ENCODE assay signal across 19 cellular contexts in genomic region chr2:26559044-26559405, GRCh38.
A peak's percentile ranks its signal among the peaks of the same experiment; 100 is the strongest.
DNase-seq lines count a peak whose midpoint lies in the region; ATAC-seq and TF ChIP-seq lines count a peak whose summit lies in the region.
"Had no signal": no experiment of that assay in that cellular context is flagged by ENCODE, and none has a peak within 500 bp of the region (broad histone marks: within the 10 kb centered on the region; RNA-seq: fewer than 3 reads in every experiment).

No MANE protein-coding gene starts in this region.

- H3K36me3 ChIP-seq in mesendoderm (ENCODE audit: control insufficient read depth, insufficient read depth, low read length), result no peaks in the 10 kb centered on the region
- no peaks in the 10 kb centered on the region for H3K36me3 ChIP-seq in aorta (ENCODE audit: control insufficient read depth in 1 of 2, insufficient read depth in 2 of 2, low read length in 1 of 2)
- H3K36me3 ChIP-seq in brain microvascular endothelial cell (replicated peaks), result no peaks in the 10 kb centered on the region
- H3K36me3 ChIP-seq: Peyer's patch had no signal

- no peak overlapping the region for H3K56ac ChIP-seq in mesendoderm (ENCODE audit: low read length)

- no peak overlapping the region for H4K8ac ChIP-seq in mesendoderm (ENCODE audit: low read depth, low read length)

- no peaks in the 10 kb centered on the region for H3K79me2 ChIP-seq in mesendoderm (ENCODE audit: control insufficient read depth, insufficient read depth, low read length)

- no peak overlapping the region for H2BK120ac ChIP-seq in mesendoderm (ENCODE audit: low read depth, low read length)

- H2BK5ac ChIP-seq in mesendoderm (ENCODE audit: low read length), result no peak overlapping the region

- intact Hi-C loops in natural killer cell (cut with micrococcal nuclease), result no loop called here
- intact Hi-C loops in aorta (cut with DNase I), result no loop called here

- in situ Hi-C loops in brain microvascular endothelial cell (cut with HindIII; ENCODE audit: low pct_ligation_motif_present, low sequenced_read_pairs), result no loop called here

- peak overlapping the region; percentile 24 for H3K23ac ChIP-seq in mesendoderm (ENCODE audit: low read length)

- no peak overlapping the region for H3K27ac ChIP-seq in mesendoderm (ENCODE audit: low read depth, low read length)
- no peak overlapping the region for H3K27ac ChIP-seq in aorta (ENCODE audit: low read depth in 1 of 2, low read length in 2 of 2)
- H3K27ac ChIP-seq in brain microvascular endothelial cell, result no peak overlapping the region
- H3K27ac ChIP-seq: C4-2B, Peyer's patch had no signal

- no peak overlapping the region for H4K5ac ChIP-seq in mesendoderm (ENCODE audit: low read length)

- H3K9me3 Mint-ChIP-seq in natural killer cell treated with Interleukin-12 subunit alpha and Interleukin-12 subunit beta and Interleukin-15 and Interleukin-18, amount 100 ng/mL, for 72 hours, result no peaks in the 10 kb centered on the region
- no peaks in the 10 kb centered on the region for H3K9me3 Mint-ChIP-seq in natural killer cell

- peak; percentile 1 for DNase-seq in activated CD8-positive, alpha-beta memory T cell treated with anti-CD3 and anti-CD28 coated beads, Interleukin-2, amount 50 U/mL, for 4 hours
- DNase-seq in activated CD8-positive, alpha-beta memory T cell treated with anti-CD3 and anti-CD28 coated beads, Interleukin-2, amount 50 U/mL, for 48 hours, result no peak
- peak; percentile 35 for DNase-seq in natural killer cell treated with Interleukin-12 subunit alpha and Interleukin-12 subunit beta and Interleukin-15 and Interleukin-18, amount 100 ng/mL, for 72 hours (ENCODE audit: low spot score)
- DNase-seq in natural killer cell (no peak), mesendoderm (no peak), aorta (peak; percentile 26 to 54), COR-L47 (lab: John Stamatoyannopoulos, UW) (no peak), brain microvascular endothelial cell (no peak)
- DNase-seq: 8988T, EL, GF-D8, GOT3, HCEC 1CT, NCI-H1105, NCI-H2029, NCI-H345, NCI-H524 treated with DMSO at 0.1 percent for 48 hours had no signal

- no peaks in the 10 kb centered on the region for H3K27me3 ChIP-seq in mesendoderm (ENCODE audit: insufficient read depth, low read length, poor library complexity)
- H3K27me3 ChIP-seq in aorta (ENCODE audit: control insufficient read depth in 1 of 2, insufficient read depth in 2 of 2, low read length in 1 of 2), result no peaks in the 10 kb centered on the region
- peaks cover 61% of the 10 kb centered on the region for H3K27me3 ChIP-seq in brain microvascular endothelial cell (replicated peaks)

- H3K9me3 ChIP-seq in aorta (ENCODE audit: control insufficient read depth, low read length), result no peaks in the 10 kb centered on the region
- H3K9me3 ChIP-seq: Peyer's patch had no signal

- no peak overlapping the region for H3K4ac ChIP-seq in mesendoderm (ENCODE audit: low read depth, low read length)

- no peak overlapping the region for H3K27ac Mint-ChIP-seq in natural killer cell treated with Interleukin-12 subunit alpha and Interleukin-12 subunit beta and Interleukin-15 and Interleukin-18, amount 100 ng/mL, for 72 hours
- no peak overlapping the region for H3K27ac Mint-ChIP-seq in natural killer cell

- H3K79me1 ChIP-seq in mesendoderm (ENCODE audit: low read length), result no peaks in the 10 kb centered on the region

- H2AK5ac ChIP-seq in mesendoderm (ENCODE audit: low read length), result no peak overlapping the region

- H3K9ac ChIP-seq in mesendoderm (ENCODE audit: low read length), result no peak overlapping the region

- no CpG with 5 or more reads among the region's 3 CpGs for WGBS in mesendoderm (ENCODE audit: extremely low coverage, insufficient coverage, low lambda C conversion rate)
- WGBS in aorta, 2 donors, result 87 to 90% methylated on average over 3 of the region's 3 CpGs

- no peak overlapping the region for H3K4me2 ChIP-seq in mesendoderm (ENCODE audit: low read length)

- no peak overlapping the region for H3K4me3 Mint-ChIP-seq in natural killer cell treated with Interleukin-12 subunit alpha and Interleukin-12 subunit beta and Interleukin-15 and Interleukin-18, amount 100 ng/mL, for 72 hours
- H3K4me3 Mint-ChIP-seq in natural killer cell, result no peak overlapping the region

- peaks cover 0 to 5% of the 10 kb centered on the region in 2 donors for H3K4me1 Mint-ChIP-seq in natural killer cell treated with Interleukin-12 subunit alpha and Interleukin-12 subunit beta and Interleukin-15 and Interleukin-18, amount 100 ng/mL, for 72 hours (ENCODE audit: low read depth in 2 of 2)
- peaks cover 0 to 4% of the 10 kb centered on the region in 2 donors for H3K4me1 Mint-ChIP-seq in natural killer cell

- ATAC-seq in natural killer cell treated with Interleukin-12 subunit alpha and Interleukin-12 subunit beta and Interleukin-15 and Interleukin-18, amount 100 ng/mL, for 72 hours, result no peak
- no peak for ATAC-seq in natural killer cell
- no peak for ATAC-seq in aorta (ENCODE audit: low FRiP score)

- no peaks in the 10 kb centered on the region for H3K36me3 Mint-ChIP-seq in natural killer cell treated with Interleukin-12 subunit alpha and Interleukin-12 subunit beta and Interleukin-15 and Interleukin-18, amount 100 ng/mL, for 72 hours
- H3K36me3 Mint-ChIP-seq in natural killer cell, result no peaks in the 10 kb centered on the region

- no peak overlapping the region for H2BK15ac ChIP-seq in mesendoderm (replicated peaks; ENCODE audit: low read depth)

- H3K18ac ChIP-seq in mesendoderm (ENCODE audit: low read length), result no peak overlapping the region

- H3K4me1 ChIP-seq in mesendoderm (ENCODE audit: control insufficient read depth, low read depth, low read length), result no peaks in the 10 kb centered on the region
- H3K4me1 ChIP-seq in aorta (ENCODE audit: control insufficient read depth in 1 of 2, insufficient read depth in 2 of 2, low read length in 2 of 2), result no peaks in the 10 kb centered on the region

- TF ChIP-seq CTCF in natural killer cell (IDR thresholded peaks at IDR 0.05), result no peak
- TF ChIP-seq CTCF in brain microvascular endothelial cell (IDR thresholded peaks at IDR 0.05; ENCODE audit: low read depth, low read length, missing control alignments), result no peak

- H3K4me3 ChIP-seq in mesendoderm (ENCODE audit: low read length), result no peak overlapping the region
- no peak overlapping the region for H3K4me3 ChIP-seq in aorta (ENCODE audit: low read length in 2 of 2)
- H3K4me3 ChIP-seq in brain microvascular endothelial cell (ENCODE audit: low read depth, low read length), result no peak overlapping the region
- H3K4me3 ChIP-seq: Peyer's patch had no signal

- peaks cover 35 to 47% of the 10 kb centered on the region in 2 donors for H3K27me3 Mint-ChIP-seq in natural killer cell treated with Interleukin-12 subunit alpha and Interleukin-12 subunit beta and Interleukin-15 and Interleukin-18, amount 100 ng/mL, for 72 hours
- peaks cover 47 to 48% of the 10 kb centered on the region in 2 donors for H3K27me3 Mint-ChIP-seq in natural killer cell (ENCODE audit: low read depth in 2 of 2)

Comparison
In these comparisons a context has a peak if more than half of its experiments do, and no peak if none do; other contexts are left out.
1. DNase-seq: peak in activated CD8-positive, alpha-beta memory T cell treated with anti-CD3 and anti-CD28 coated beads, Interleukin-2, amount 50 U/mL, for 4 hours (single experiment), natural killer cell treated with Interleukin-12 subunit alpha and Interleukin-12 subunit beta and Interleukin-15 and Interleukin-18, amount 100 ng/mL, for 72 hours (single experiment) and aorta (2 of 2); none in activated CD8-positive, alpha-beta memory T cell treated with anti-CD3 and anti-CD28 coated beads, Interleukin-2, amount 50 U/mL, for 48 hours (single experiment), natural killer cell (single experiment), mesendoderm (single experiment), COR-L47 (single experiment) and brain microvascular endothelial cell (single experiment).